In the genomic region with DNA sequence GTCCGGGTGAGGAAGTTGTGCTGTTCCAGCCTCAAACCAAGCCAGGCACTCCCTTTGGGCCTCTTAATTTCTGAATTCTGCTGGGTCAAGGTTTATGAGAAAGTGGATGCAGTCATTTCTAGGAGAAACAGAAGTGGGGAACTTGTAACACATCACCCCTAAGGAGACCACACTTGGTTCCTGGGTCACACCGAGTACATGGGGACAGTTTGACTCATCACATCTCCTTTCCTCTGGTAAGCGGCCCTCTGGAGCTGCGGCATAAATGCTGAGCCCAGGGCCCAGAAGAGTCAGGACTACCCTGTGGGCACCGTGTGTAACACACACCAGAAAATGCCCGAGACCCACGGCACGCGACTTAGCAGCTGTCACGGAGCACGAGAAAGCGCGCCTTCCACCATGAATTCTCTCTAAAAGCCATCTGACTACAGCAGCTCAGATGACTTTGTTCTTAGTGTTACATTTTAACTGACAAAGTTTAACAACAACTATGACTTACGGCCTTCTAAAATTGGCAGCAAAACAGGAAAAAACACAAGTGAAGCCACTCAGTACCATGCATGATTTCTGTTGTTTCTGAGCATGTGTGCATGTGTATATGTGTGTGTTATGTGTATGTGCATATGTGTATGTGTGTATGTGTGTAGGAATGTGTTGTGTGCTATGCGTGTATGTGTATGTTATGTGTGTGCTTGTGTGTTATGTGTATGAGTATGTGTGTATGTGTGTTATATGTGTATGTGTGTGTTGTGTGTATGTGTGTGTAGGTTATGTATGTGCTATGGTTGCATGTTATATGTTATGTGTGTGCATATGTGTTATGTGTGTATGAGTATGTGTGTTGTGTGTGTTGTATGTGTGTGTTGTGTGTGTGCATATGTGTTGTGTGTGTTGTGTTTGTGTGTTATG, we compare ENCODE assay signal across 8 cellular contexts. TPM values are rescaled to one million over a fixed set of nuclear protein-coding genes. Genes with fewer than 3 reads are reported as not detected.
DNase-seq lines count a peak whose midpoint lies in the region; ATAC-seq and TF ChIP-seq lines count a peak whose summit lies in the region.

No MANE protein-coding gene starts in this region.

- intact Hi-C loops in CD4-positive, alpha-beta memory T cell (cut with micrococcal nuclease), result loop anchor here (5.0 to 10.0 kb wide), 2 partner anchors 116 to 233 kb away; no protein-coding TSS in a partner anchor
- intact Hi-C loops in PC-3 (cut with micrococcal nuclease), result no loop called here

- H3K27ac ChIP-seq in CD4-positive, alpha-beta memory T cell (ENCODE audit: low read depth, low read length), result no peak overlapping the region
- H3K27ac ChIP-seq in PC-3 (ENCODE audit: low read length), result peak overlapping the region; percentile 95

- no peaks in the 10 kb centered on the region for H3K9me2 ChIP-seq in PC-3 (replicated peaks; ENCODE audit: low read length)

- peak overlapping the region in 4 of 7 donors; percentile 5 to 64 (median 26) for H3K27ac Mint-ChIP-seq in CD4-positive, alpha-beta memory T cell
- no peak overlapping the region for H3K27ac Mint-ChIP-seq in mesothelial cell of epicardium

- H3K79me2 ChIP-seq in PC-3 (ENCODE audit: low read length), result no peaks in the 10 kb centered on the region

- H3K9me3 ChIP-seq in CD4-positive, alpha-beta memory T cell (ENCODE audit: control insufficient read depth in 1 of 2, low read length in 2 of 2), result no peaks in the 10 kb centered on the region
- H3K9me3 ChIP-seq in PC-3 (ENCODE audit: low read length), result no peaks in the 10 kb centered on the region

- CTCF ChIA-PET in CD4-positive, alpha-beta memory T cell (lab: Charles Lee; ENCODE audit: partially characterized antibody), result interaction anchor here (0.9 to 2.9 kb wide), 2 partner anchors 27 to 480 kb away, joined by 3 to 8 read pairs; no protein-coding TSS in a partner anchor
- CTCF ChIA-PET in PC-3 (lab: Charles Lee), result no interaction called here

- H3K36me3 Mint-ChIP-seq in CD4-positive, alpha-beta memory T cell, result no peaks in the 10 kb centered on the region
- no peaks in the 10 kb centered on the region for H3K36me3 Mint-ChIP-seq in mesothelial cell of epicardium

- no peak overlapping the region for H2AFZ ChIP-seq in PC-3 (ENCODE audit: low read length)

- no TSS peak for BruUV-seq in PC-3 (replicated peaks; lab: Mats Ljungman, UMichigan)

- TF ChIP-seq CTCF in PC-3 (conservative IDR thresholded peaks at IDR 0.05; ENCODE audit: low read depth, low read length) (no peak), mesothelial cell of epicardium (IDR thresholded peaks at IDR 0.05; ENCODE audit: unreplicated experiment) (no peak)

- no peaks in the 10 kb centered on the region for H3K27me3 ChIP-seq in CD4-positive, alpha-beta memory T cell (ENCODE audit: insufficient read depth, low read length)
- no peaks in the 10 kb centered on the region for H3K27me3 ChIP-seq in PC-3 (ENCODE audit: low read length)

- H3F3A ChIP-seq in PC-3 (ENCODE audit: low read length, unreplicated experiment), result peaks cover 12% of the 10 kb centered on the region

- no peaks in the 10 kb centered on the region for H3K27me3 Mint-ChIP-seq in CD4-positive, alpha-beta memory T cell
- no peaks in the 10 kb centered on the region for H3K27me3 Mint-ChIP-seq in mesothelial cell of epicardium (ENCODE audit: low read depth)

- no peak for DNase-seq in CD4-positive, alpha-beta memory T cell
- DNase-seq in PC-3, result no peak
- peak; percentile 38 for DNase-seq in kidney tubule cell (ENCODE audit: low spot score)
- DNase-seq in hippocampal formation (lab: John Stamatoyannopoulos, UW), result no peak
- DNase-seq in NCI-H774 (lab: John Stamatoyannopoulos, UW), result no peak
- no peak for DNase-seq in mesothelial cell of epicardium (ENCODE audit: low spot score in 2 of 2, unreplicated experiment in 2 of 2)
- DNase-seq in SW480 (ENCODE audit: low spot score), result no peak

- no peaks in the 10 kb centered on the region for H4K20me1 ChIP-seq in PC-3 (ENCODE audit: low read length)

- no peak overlapping the region for H3K4me3 Mint-ChIP-seq in CD4-positive, alpha-beta memory T cell
- H3K4me3 Mint-ChIP-seq in mesothelial cell of epicardium, result no peak overlapping the region

- no peak overlapping the region for H3K4me3 ChIP-seq in CD4-positive, alpha-beta memory T cell (ENCODE audit: low read length in 2 of 2)
- H3K4me3 ChIP-seq in PC-3 (ENCODE audit: low read length), result no peak overlapping the region

- no peaks in the 10 kb centered on the region for H3K36me3 ChIP-seq in CD4-positive, alpha-beta memory T cell (ENCODE audit: insufficient read depth, low read length)
- no peaks in the 10 kb centered on the region; the same call in 1 of the 2 replicates for H3K36me3 ChIP-seq in PC-3 (ENCODE audit: low read depth, low read length)

- H3K9ac ChIP-seq in PC-3 (ENCODE audit: low read length), result 0 out of 2 replicates have a peak overlapping the region, but pooled peaks have one; percentile 15

- POLR2A ChIA-PET in CD4-positive, alpha-beta memory T cell (lab: Charles Lee; ENCODE audit: partially characterized antibody), result interaction anchor here (0.6 kb wide), 1 partner anchor 480 kb away, joined by 3 read pairs; no protein-coding TSS in a partner anchor
- POLR2A ChIA-PET in PC-3 (lab: Charles Lee; ENCODE audit: unreplicated experiment), result no interaction called here

- peak overlapping the region; percentile 68; the same call in 1 of the 2 replicates for H3K4me2 ChIP-seq in PC-3 (ENCODE audit: low read length)

- ATAC-seq in GM21390 (IDR thresholded peaks at IDR 0.05; ENCODE audit: unreplicated experiment) (peak; percentile 30), PC-3 (no peak)

- peaks cover 25% of the 10 kb centered on the region for H3K4me1 ChIP-seq in CD4-positive, alpha-beta memory T cell (ENCODE audit: insufficient read depth, low read length)
- H3K4me1 ChIP-seq in PC-3 (ENCODE audit: insufficient read depth, low read length), result peaks cover 63% of the 10 kb centered on the region

- H3K4me1 Mint-ChIP-seq in CD4-positive, alpha-beta memory T cell, result peaks cover 23 to 27% (median 27%) of the 10 kb centered on the region in 4 donors
- H3K4me1 Mint-ChIP-seq in mesothelial cell of epicardium, result peaks cover 24% of the 10 kb centered on the region

- H3K9me3 Mint-ChIP-seq in CD4-positive, alpha-beta memory T cell, result no peaks in the 10 kb centered on the region
- no peaks in the 10 kb centered on the region for H3K9me3 Mint-ChIP-seq in mesothelial cell of epicardium

RNA-seq across cellular contexts. Expression of a gene that starts 50.8 kb away (rescaled TPM):
- total RNA-seq in CD4-positive, alpha-beta memory T cell, result 100 to 1,000 TPM; 102 to 108 TPM
- 10 to 100 TPM; 64.4 to 70.6 TPM for polyA plus RNA-seq in CD4-positive, alpha-beta memory T cell
- total RNA-seq in PC-3 (2014; rRNA removed), result 45.2 and 48.0 TPM in 2 replicates
- total RNA-seq in mesothelial cell of epicardium, result 166 to 178 TPM (median 171 TPM) in 3 replicates
